11 cellular contexts compared by ENCODE assay signal in genomic region chr6:136103763-136104311, GRCh38.
A peak's percentile ranks its signal among the peaks of the same experiment; 100 is the strongest.
DNase-seq lines count a peak whose midpoint lies in the region; ATAC-seq, FAIRE-seq and TF ChIP-seq lines count a peak whose summit lies in the region.
"Had no signal": no experiment of that assay in that cellular context is flagged by ENCODE, and none has a peak within 500 bp of the region (broad histone marks: within the 10 kb centered on the region; RNA-seq: fewer than 3 reads in every experiment).

No MANE protein-coding gene starts in this region.

- H3K27me3 ChIP-seq in H9 (ENCODE audit: insufficient read depth, low read length): peaks cover 51% of the 10 kb centered on the region
- H3K27me3 ChIP-seq in endothelial cell of umbilical vein (ENCODE audit: control insufficient read depth in 2 of 2, insufficient read depth in 2 of 2, low read length in 2 of 2): no peaks in the 10 kb centered on the region

- intact Hi-C loops in endothelial cell of umbilical vein (cut with micrococcal nuclease): loop anchor here (1.0 kb wide), 1 partner anchor 8 kb away; no protein-coding TSS in a partner anchor

- H3K9me1 ChIP-seq in endothelial cell of umbilical vein (replicated peaks; ENCODE audit: control insufficient read depth, extremely low read depth, insufficient read depth, low read length): no peaks in the 10 kb centered on the region

- H3K4me3 Mint-ChIP-seq in H9: no peak overlapping the region
- H3K4me3 Mint-ChIP-seq: activated B cell treated with CpG ODN at 0.5 μM for 24 hours; activated naive CD8-positive, alpha-beta T cell had no signal

- no peak overlapping the region for H3K14ac ChIP-seq in H9 (ENCODE audit: insufficient read depth, low read length)

- no peaks in the 10 kb centered on the region for H3K9me3 ChIP-seq in H9 (ENCODE audit: control insufficient read depth, low read depth, low read length)
- H3K9me3 ChIP-seq in endothelial cell of umbilical vein (replicated peaks; ENCODE audit: control insufficient read depth, insufficient read depth, low read length): no peaks in the 10 kb centered on the region

- no peak overlapping the region for H3K4ac ChIP-seq in H9 (ENCODE audit: low read depth, low read length)

- H2AFZ ChIP-seq in H9 (ENCODE audit: low read length) (no peak overlapping the region), endothelial cell of umbilical vein (ENCODE audit: low read depth, low read length) (no peak overlapping the region)

- FAIRE-seq in endothelial cell of umbilical vein (lab: Jason Lieb, UNC): no peak
- FAIRE-seq: RCC 7860 had no signal

- H3K4me2 ChIP-seq in H9 (ENCODE audit: insufficient read depth, insufficient read length, low read length): no peak overlapping the region
- no peak overlapping the region for H3K4me2 ChIP-seq in endothelial cell of umbilical vein (ENCODE audit: insufficient read depth, low read length)

- peaks cover 30 to 35% of the 10 kb centered on the region in 2 experiments for H3K4me1 Mint-ChIP-seq in H9

- CTCF ChIA-PET in endothelial cell of umbilical vein (lab: Charles Lee): interaction anchor here (1.7 to 2.6 kb wide), 4 partner anchors 10 to 122 kb away, joined by 4 to 8 read pairs (median 6); no protein-coding TSS in a partner anchor

- no TSS peak for BruUV-seq in endothelial cell of umbilical vein (replicated peaks; lab: Mats Ljungman, UMichigan)

- no peak overlapping the region for H3K18ac ChIP-seq in H9 (ENCODE audit: insufficient read length, low read depth, low read length)

- no peak overlapping the region for H3K23ac ChIP-seq in H9 (ENCODE audit: insufficient read length, low read depth, low read length)

- H3K9ac ChIP-seq in H9 (ENCODE audit: extremely low read depth, insufficient read length, low read length) (no peak overlapping the region), endothelial cell of umbilical vein (replicated peaks; ENCODE audit: extremely low read depth, insufficient read depth, low read length) (no peak overlapping the region)

- no peak overlapping the region for H4K5ac ChIP-seq in H9 (ENCODE audit: insufficient read length, low read depth, low read length)

- H3K4me3 ChIP-seq in endothelial cell of umbilical vein (replicated peaks in 1 of 3; ENCODE audit: insufficient read depth in 1 of 3, low read depth in 1 of 3, low read length in 3 of 3): no peak overlapping the region

- H2BK5ac ChIP-seq in H9 (ENCODE audit: insufficient read length, low read length): no peak overlapping the region

- TF ChIP-seq CTCF in H9 (conservative IDR thresholded peaks at IDR 0.05) (no peak), endothelial cell of umbilical vein (IDR thresholded peaks at IDR 0.05; ENCODE audit: extremely low read depth in 1 of 2, insufficient read depth in 1 of 2, low read depth in 1 of 2, low read length in 2 of 2) (no peak)

- H3K27ac ChIP-seq in H9 (ENCODE audit: insufficient read length, low read depth, low read length) (no peak overlapping the region), endothelial cell of umbilical vein (ENCODE audit: insufficient read depth, low read depth, low read length) (no peak overlapping the region)

- no peaks in the 10 kb centered on the region for H3K23me2 ChIP-seq in H9 (ENCODE audit: insufficient read length, low read depth, low read length, poor library complexity, severe bottlenecking)

- peaks cover 72% of the 10 kb centered on the region for H3K27me3 Mint-ChIP-seq in H9 (ENCODE audit: low read depth)

- H2AK5ac ChIP-seq in H9 (ENCODE audit: insufficient read length, low read length): no peak overlapping the region

- H2BK15ac ChIP-seq in H9 (ENCODE audit: low read depth, low read length): no peak overlapping the region

- no peaks in the 10 kb centered on the region; a peak in 1 of 5 replicates for H3K9me3 Mint-ChIP-seq in H9
- H3K9me3 Mint-ChIP-seq: activated B cell treated with CpG ODN at 0.5 μM for 24 hours had no signal

- DNase-seq in H9: peak; percentile 54
- peak; percentile 62 for DNase-seq in endothelial cell of umbilical vein (ENCODE audit: low read depth, low spot score)
- peak; percentile 51 for DNase-seq in left lobe of liver (ENCODE audit: low spot score)
- peak; percentile 9 for DNase-seq in renal cortical epithelial cell (ENCODE audit: low read depth)
- DNase-seq in hepatic stellate cell (ENCODE audit: low spot score): no peak
- DNase-seq: activated B cell treated with CpG ODN at 0.5 μM for 24 hours had no signal

- no peak overlapping the region for H2BK120ac ChIP-seq in H9 (ENCODE audit: low read depth, low read length, poor library complexity, severe bottlenecking)

- no peaks in the 10 kb centered on the region for H3K79me1 ChIP-seq in H9 (ENCODE audit: insufficient read depth, low read depth, low read length, poor library complexity, severe bottlenecking)

- WGBS in H9 (ENCODE audit: extremely low coverage, insufficient read length, low lambda C conversion rate): no CpG with 5 or more reads among the region's 7 CpGs

- no peak overlapping the region for H2BK20ac ChIP-seq in H9 (ENCODE audit: low read depth, low read length, poor library complexity, severe bottlenecking)

- no peak overlapping the region for H4K91ac ChIP-seq in H9 (ENCODE audit: insufficient read length, low read depth, low read length)

- peaks cover 0 to 1% of the 10 kb centered on the region in 2 experiments for H3K36me3 ChIP-seq in endothelial cell of umbilical vein (ENCODE audit: control insufficient read depth in 2 of 2, extremely low read depth in 1 of 2, insufficient read depth in 2 of 2, low read length in 2 of 2)

- H3K27ac Mint-ChIP-seq in H9: no peak overlapping the region; a peak in 2 of 7 replicates
- H3K27ac Mint-ChIP-seq: activated B cell treated with CpG ODN at 0.5 μM for 24 hours; activated naive CD8-positive, alpha-beta T cell had no signal

- TF ChIP-seq POLR2A in endothelial cell of umbilical vein (IDR thresholded peaks at IDR 0.05; ENCODE audit: low read depth, low read length): no peak

- no peaks in the 10 kb centered on the region; a peak in 1 of 7 replicates for H3K36me3 Mint-ChIP-seq in H9 (ENCODE audit: insufficient read depth in 1 of 3, low read depth in 3 of 3)
- H3K36me3 Mint-ChIP-seq: activated naive CD8-positive, alpha-beta T cell had no signal

- dilution Hi-C loops in endothelial cell of umbilical vein (cut with MboI; ENCODE audit: extremely low pct_ligation_motif_present, low sequenced_read_pairs): no loop called here

- H3T11ph ChIP-seq in H9 (ENCODE audit: low read length): no peak overlapping the region

- no peaks in the 10 kb centered on the region for H4K20me1 ChIP-seq in H9 (ENCODE audit: control insufficient read depth, insufficient read depth, insufficient read length)
- H4K20me1 ChIP-seq in endothelial cell of umbilical vein (replicated peaks; ENCODE audit: control insufficient read depth, extremely low read depth, insufficient read depth, low read length): no peaks in the 10 kb centered on the region

- peak; percentile 81 for ATAC-seq in left lobe of liver
- ATAC-seq in GM18511 (IDR thresholded peaks at IDR 0.05; ENCODE audit: unreplicated experiment): no peak
- ATAC-seq in GM19351 (IDR thresholded peaks at IDR 0.05; ENCODE audit: unreplicated experiment): no peak
- ATAC-seq in GM18870 (IDR thresholded peaks at IDR 0.05; ENCODE audit: unreplicated experiment): no peak

- H3K79me2 ChIP-seq in H9 (ENCODE audit: insufficient read depth, low read length): no peaks in the 10 kb centered on the region
- H3K79me2 ChIP-seq in endothelial cell of umbilical vein (ENCODE audit: control insufficient read depth, insufficient read depth, low read length): peaks cover 13% of the 10 kb centered on the region

- no peak overlapping the region for H4K8ac ChIP-seq in H9 (replicated peaks; ENCODE audit: insufficient read length, low read depth, low read length)

- POLR2A ChIA-PET in endothelial cell of umbilical vein (lab: Charles Lee): no interaction called here

- H2BK12ac ChIP-seq in H9 (ENCODE audit: insufficient read length, low read depth, low read length): no peak overlapping the region

- peaks cover 3% of the 10 kb centered on the region; the same call in 1 of the 2 replicates for H3K4me1 ChIP-seq in H9 (ENCODE audit: insufficient read depth, low read length)
- H3K4me1 ChIP-seq in endothelial cell of umbilical vein (ENCODE audit: control insufficient read depth, extremely low read depth, insufficient read depth, low read length): peaks cover 26% of the 10 kb centered on the region

- H3K56ac ChIP-seq in H9 (ENCODE audit: insufficient read length, low read depth, low read length): no peak overlapping the region

TF ChIP-seq in endothelial cell of umbilical vein, 7 proteins besides CTCF, POLR2A, EP300 and RAD21:
- TF ChIP-seq EZH2 (IDR thresholded peaks at IDR 0.05; ENCODE audit: borderline replicate concordance, low read depth, low read length, severe bottlenecking): no peak
- TF ChIP-seq POLR2AphosphoS5 (IDR thresholded peaks at IDR 0.05; ENCODE audit: insufficient read depth, low read depth, low read length): no peak
- TF ChIP-seq MYC (IDR thresholded peaks at IDR 0.05; ENCODE audit: low read depth, low read length): no peak
